ENCODE assay signal across 15 cellular contexts in genomic region chr6:16851758-16852157, GRCh38.
DNase-seq lines count a peak whose midpoint lies in the region; ATAC-seq and TF ChIP-seq lines count a peak whose summit lies in the region.
"Had no signal": no experiment of that assay in that cellular context is flagged by ENCODE, and none has a peak within 500 bp of the region (broad histone marks: within the 10 kb centered on the region; RNA-seq: fewer than 3 reads in every experiment).

No MANE protein-coding gene starts in this region.

- TF ChIP-seq RAD21 in IMR-90 (IDR thresholded peaks at IDR 0.05; ENCODE audit: low read length): no peak

- H2AFZ ChIP-seq in IMR-90 (replicated peaks; ENCODE audit: low read length, poor library complexity) (no peak overlapping the region), smooth muscle cell (ENCODE audit: low read depth) (no peak overlapping the region)

- no peaks in the 10 kb centered on the region for H3K36me3 ChIP-seq in IMR-90 (ENCODE audit: control insufficient read depth, insufficient read depth, low read length)
- no peaks in the 10 kb centered on the region for H3K36me3 ChIP-seq in tibial nerve
- H3K36me3 ChIP-seq in smooth muscle cell (ENCODE audit: low read depth): no peaks in the 10 kb centered on the region
- H3K36me3 ChIP-seq: HAP-1 had no signal

- no peaks in the 10 kb centered on the region for H3K79me1 ChIP-seq in IMR-90 (ENCODE audit: low read depth in 1 of 2, low read length in 2 of 2)

- H4K20me1 ChIP-seq in IMR-90 (ENCODE audit: insufficient read depth, low read length): no peaks in the 10 kb centered on the region
- H4K20me1 ChIP-seq in smooth muscle cell (ENCODE audit: low read depth): no peaks in the 10 kb centered on the region

- no TSS peak for BruUV-seq in IMR-90 (replicated peaks; lab: Mats Ljungman, UMichigan)

- peak; percentile 43 to 51 for ATAC-seq in activated CD4-positive, CD25-positive, alpha-beta regulatory T cell treated with anti-CD3 and anti-CD28 coated beads, Interleukin-2, amount 50 U/mL, for 24 hours
- ATAC-seq in IMR-90 (ENCODE audit: low read depth): no peak
- peak; percentile 34 for ATAC-seq in activated T-helper 17 cell treated with anti-CD3 and anti-CD28 coated beads, Interleukin-2, amount 50 U/mL, for 72 hours (replicated peaks)
- ATAC-seq in stimulated activated naive B cell treated with anti-CD40 and anti-IgM and Interleukin-4, amounts not matched to agents 10 μg/mL and 1 μg/mL and 100 μg/mL, for 72 hours (replicated peaks): peak; percentile 28 to 55
- ATAC-seq: psoas muscle had no signal

- peak overlapping the region; percentile 56; the same call in 1 of the 2 replicates for H3K14ac ChIP-seq in IMR-90 (replicated peaks; ENCODE audit: low read depth, low read length)

- dilution Hi-C loops in IMR-90 (cut with HindIII; ENCODE audit: low sequenced_read_pairs, unreplicated experiment): no loop called here

- H3K9me3 Mint-ChIP-seq in activated T-helper 17 cell treated with anti-CD3 and anti-CD28 coated beads, Interleukin-2, amount 50 U/mL, for 72 hours: no peaks in the 10 kb centered on the region
- H3K9me3 Mint-ChIP-seq in stimulated activated naive B cell treated with anti-CD40 and anti-IgM and Interleukin-4, amounts not matched to agents 10 μg/mL and 1 μg/mL and 100 μg/mL, for 72 hours: no peaks in the 10 kb centered on the region
- H3K9me3 Mint-ChIP-seq: memory B cell had no signal

- H2BK15ac ChIP-seq in IMR-90 (ENCODE audit: low read depth, low read length): 0 out of 3 replicates have a peak overlapping the region, but pooled peaks have one; percentile 9

- peaks cover 26% of the 10 kb centered on the region for H3K27me3 Mint-ChIP-seq in activated T-helper 17 cell treated with anti-CD3 and anti-CD28 coated beads, Interleukin-2, amount 50 U/mL, for 72 hours
- peaks cover 28 to 30% of the 10 kb centered on the region in 2 donors for H3K27me3 Mint-ChIP-seq in stimulated activated naive B cell treated with anti-CD40 and anti-IgM and Interleukin-4, amounts not matched to agents 10 μg/mL and 1 μg/mL and 100 μg/mL, for 72 hours

- H2AK9ac ChIP-seq in IMR-90 (replicated peaks; ENCODE audit: low read depth, low read length, poor library complexity): no peak overlapping the region

- H3F3A ChIP-seq in smooth muscle cell (ENCODE audit: low read depth): peaks cover 5% of the 10 kb centered on the region

- H3K4me2 ChIP-seq in IMR-90 (ENCODE audit: low read depth, low read length) (no peak overlapping the region), smooth muscle cell (no peak overlapping the region)

- H3K27ac Mint-ChIP-seq in activated T-helper 17 cell treated with anti-CD3 and anti-CD28 coated beads, Interleukin-2, amount 50 U/mL, for 72 hours: no peak overlapping the region
- peak overlapping the region; percentile 57 for H3K27ac Mint-ChIP-seq in stimulated activated naive B cell treated with anti-CD40 and anti-IgM and Interleukin-4, amounts not matched to agents 10 μg/mL and 1 μg/mL and 100 μg/mL, for 72 hours
- H3K27ac Mint-ChIP-seq: memory B cell had no signal

- POLR2A ChIA-PET in IMR-90 (lab: Charles Lee; ENCODE audit: unreplicated experiment): no interaction called here

- no peak overlapping the region for H3K4me3 ChIP-seq in IMR-90 (ENCODE audit: insufficient read depth, low read depth, low read length)
- H3K4me3 ChIP-seq in tibial nerve: no peak overlapping the region
- H3K4me3 ChIP-seq in smooth muscle cell: no peak overlapping the region
- H3K4me3 ChIP-seq: HAP-1, psoas muscle had no signal

- H3K9me1 ChIP-seq in IMR-90 (ENCODE audit: insufficient read depth, low read length): peaks cover 6% of the 10 kb centered on the region; the same call in 1 of the 2 replicates

- H3K9me3 ChIP-seq in IMR-90 (ENCODE audit: control insufficient read depth, insufficient read depth, low read length) (no peaks in the 10 kb centered on the region), tibial nerve (no peaks in the 10 kb centered on the region), smooth muscle cell (replicated peaks; ENCODE audit: low read depth) (no peaks in the 10 kb centered on the region)
- H3K9me3 ChIP-seq: HAP-1, psoas muscle had no signal

- TF ChIP-seq POLR2A in IMR-90 (IDR thresholded peaks at IDR 0.05; ENCODE audit: low read depth, low read length) (no peak), tibial nerve (IDR thresholded peaks at IDR 0.05) (no peak)

- H4K5ac ChIP-seq in IMR-90 (ENCODE audit: low read depth, low read length): peak overlapping the region; percentile 68

- H3K9ac ChIP-seq in IMR-90 (ENCODE audit: low read depth, low read length) (no peak overlapping the region), smooth muscle cell (ENCODE audit: low read depth) (no peak overlapping the region)

- CTCF ChIA-PET in IMR-90 (lab: Yijun Ruan, JAX): no interaction called here

- H2AK5ac ChIP-seq in IMR-90 (ENCODE audit: low read depth, low read length): no peak overlapping the region

- H3K4me1 ChIP-seq in IMR-90 (ENCODE audit: control insufficient read depth, insufficient read depth, low read length): peaks cover 6% of the 10 kb centered on the region
- peaks cover 0 to 13% (median 0%) of the 10 kb centered on the region in 4 donors for H3K4me1 ChIP-seq in tibial nerve
- H3K4me1 ChIP-seq in smooth muscle cell (ENCODE audit: low read depth): peaks cover 5% of the 10 kb centered on the region

- WGBS in IMR-90 (ENCODE audit: extremely low coverage in 2 of 2, insufficient read length in 1 of 2), 2 experiments: 40% methylated on average over 1 of the region's 1 CpG; no CpG with 5 or more reads in 1 of the 2 experiments
- 6 to 12% methylated on average over 1 of the region's 1 CpG for WGBS in tibial nerve, 2 donors
- 88% methylated on average over 1 of the region's 1 CpG for WGBS in smooth muscle cell (ENCODE audit: low lambda C conversion rate)

- no peak for TF ChIP-seq CTCF in IMR-90 (conservative IDR thresholded peaks at IDR 0.05; ENCODE audit: low read depth, low read length)
- no peak for TF ChIP-seq CTCF in tibial nerve (IDR thresholded peaks at IDR 0.05)
- no peak for TF ChIP-seq CTCF in smooth muscle cell (IDR thresholded peaks at IDR 0.05; ENCODE audit: borderline replicate concordance, insufficient read depth, poor library complexity, severe bottlenecking)

- H2BK20ac ChIP-seq in IMR-90 (ENCODE audit: low read depth, low read length): peak overlapping the region; percentile 33

- H3K36me3 Mint-ChIP-seq in activated T-helper 17 cell treated with anti-CD3 and anti-CD28 coated beads, Interleukin-2, amount 50 U/mL, for 72 hours (ENCODE audit: low read depth): no peaks in the 10 kb centered on the region
- H3K36me3 Mint-ChIP-seq in stimulated activated naive B cell treated with anti-CD40 and anti-IgM and Interleukin-4, amounts not matched to agents 10 μg/mL and 1 μg/mL and 100 μg/mL, for 72 hours: no peaks in the 10 kb centered on the region
- H3K36me3 Mint-ChIP-seq: memory B cell had no signal

- no peak overlapping the region for H3K23ac ChIP-seq in IMR-90 (ENCODE audit: low read depth, low read length)

- H2BK120ac ChIP-seq in IMR-90 (ENCODE audit: low read depth, low read length): peak overlapping the region; percentile 35; the same call in 1 of the 2 replicates

- H3K79me2 ChIP-seq in smooth muscle cell (ENCODE audit: low read depth): no peaks in the 10 kb centered on the region

- H4K91ac ChIP-seq in IMR-90 (ENCODE audit: insufficient read depth, low read depth, low read length): no peak overlapping the region

- H3K4me1 Mint-ChIP-seq in activated T-helper 17 cell treated with anti-CD3 and anti-CD28 coated beads, Interleukin-2, amount 50 U/mL, for 72 hours: peaks cover 11% of the 10 kb centered on the region
- peaks cover 19 to 41% of the 10 kb centered on the region in 2 donors for H3K4me1 Mint-ChIP-seq in stimulated activated naive B cell treated with anti-CD40 and anti-IgM and Interleukin-4, amounts not matched to agents 10 μg/mL and 1 μg/mL and 100 μg/mL, for 72 hours

- no peak for DNase-seq in activated CD4-positive, CD25-positive, alpha-beta regulatory T cell (lab: John Stamatoyannopoulos, UW)
- DNase-seq in IMR-90 (peak; percentile 25), tibial nerve (ENCODE audit: low spot score in 2 of 2) (no peak), smooth muscle cell (lab: John Stamatoyannopoulos, UW; ENCODE audit: unreplicated experiment) (no peak)
- DNase-seq in stimulated activated naive B cell treated with anti-CD40 and anti-IgM and Interleukin-4, amounts not matched to agents 10 μg/mL and 1 μg/mL and 100 μg/mL, for 72 hours: no peak
- DNase-seq in stimulated activated naive CD4-positive, alpha-beta T cell treated with Interleukin-2 at 50 U/mL for 16 hours (lab: John Stamatoyannopoulos, UW): no peak
- DNase-seq: 8988T, head of caudate nucleus, NCI-H1694 treated with DMSO at 0.1 percent for 48 hours, psoas muscle had no signal

- H3K18ac ChIP-seq in IMR-90 (ENCODE audit: low read depth, low read length): peak overlapping the region; percentile 51

- H2BK5ac ChIP-seq in IMR-90 (ENCODE audit: low read depth, low read length, poor library complexity, severe bottlenecking): no peak overlapping the region

- no peak overlapping the region for H3K4me3 Mint-ChIP-seq in activated T-helper 17 cell treated with anti-CD3 and anti-CD28 coated beads, Interleukin-2, amount 50 U/mL, for 72 hours
- no peak overlapping the region for H3K4me3 Mint-ChIP-seq in stimulated activated naive B cell treated with anti-CD40 and anti-IgM and Interleukin-4, amounts not matched to agents 10 μg/mL and 1 μg/mL and 100 μg/mL, for 72 hours
- H3K4me3 Mint-ChIP-seq: memory B cell had no signal

- H3K27ac ChIP-seq in IMR-90 (ENCODE audit: insufficient read depth, low read length) (no peak overlapping the region), tibial nerve (no peak overlapping the region), smooth muscle cell (ENCODE audit: low read depth) (no peak overlapping the region)
- H3K27ac ChIP-seq: HL-60, psoas muscle had no signal

- peak overlapping the region in 1 of 2 experiments; percentile 4; a peak in 1 of 4 replicates for H4K8ac ChIP-seq in IMR-90 (ENCODE audit: low read depth in 2 of 2, low read length in 2 of 2)

- no peaks in the 10 kb centered on the region for H3K27me3 ChIP-seq in IMR-90 (ENCODE audit: control insufficient read depth, insufficient read depth, low read length)
- no peaks in the 10 kb centered on the region for H3K27me3 ChIP-seq in tibial nerve
- H3K27me3 ChIP-seq in smooth muscle cell (ENCODE audit: low read depth): no peaks in the 10 kb centered on the region

- TF ChIP-seq EP300 in tibial nerve (IDR thresholded peaks at IDR 0.05): no peak

- in situ Hi-C loops in IMR-90 (cut with MboI; ENCODE audit: low sequenced_read_pairs): no loop called here

- no peak overlapping the region for H3K56ac ChIP-seq in IMR-90 (ENCODE audit: extremely low read depth, insufficient read depth, low read length)

- intact Hi-C loops in IMR-90 (cut with micrococcal nuclease): no loop called here

- H3K4ac ChIP-seq in IMR-90 (ENCODE audit: low read depth, low read length): no peak overlapping the region

TF ChIP-seq in IMR-90, 13 proteins besides CTCF, POLR2A, EP300 and RAD21:
- TF ChIP-seq RCOR1 (IDR thresholded peaks at IDR 0.05; ENCODE audit: insufficient replicate concordance, low read length) (no peak), NFE2L2 (IDR thresholded peaks at IDR 0.05; ENCODE audit: low read depth, low read length) (peak; percentile 96), MAFK (IDR thresholded peaks at IDR 0.05; ENCODE audit: low read depth, low read length) (peak; percentile 72)
